8 cellular contexts compared by ENCODE assay signal in genomic region chr2:219178377-219179175, GRCh38. TPM values are rescaled to one million over a fixed set of nuclear protein-coding genes. Genes with fewer than 3 reads are reported as not detected.
DNase-seq lines count a peak whose midpoint lies in the region; ATAC-seq, FAIRE-seq and TF ChIP-seq lines count a peak whose summit lies in the region.

No MANE protein-coding gene starts in this region.

- H3K4me3 ChIP-seq in AG04449 (ENCODE audit: low read depth, low read length), result peak overlapping the region; percentile 84
- peak overlapping the region; percentile 73 for H3K4me3 ChIP-seq in SJSA1
- H3K4me3 ChIP-seq in K562, result peak overlapping the region; percentile 80
- H3K4me3 ChIP-seq in iPS-20b (ENCODE audit: low read length), result peak overlapping the region; percentile 73
- peak overlapping the region; percentile 84 to 98 (median 96) for H3K4me3 ChIP-seq in skeletal muscle tissue (ENCODE audit: low read length in 3 of 3)

- H3K4me1 ChIP-seq in SJSA1 (replicated peaks) (peaks cover 17% of the 10 kb centered on the region), K562 (replicated peaks in 1 of 2; ENCODE audit: control insufficient read depth in 2 of 2, insufficient read depth in 2 of 2, low read length in 2 of 2) (peaks cover 9 to 22% of the 10 kb centered on the region in 2 experiments; a peak in 4 of 5 replicates), iPS-20b (ENCODE audit: insufficient read depth, low read length) (peaks cover 7% of the 10 kb centered on the region; the same call in 1 of the 2 replicates), skeletal muscle tissue (ENCODE audit: control insufficient read depth in 3 of 3, insufficient read depth in 3 of 3, low read length in 3 of 3) (peaks cover 27 to 36% (median 28%) of the 10 kb centered on the region in 3 donors)

- peak; percentile 18 for ATAC-seq in GM18907 (IDR thresholded peaks at IDR 0.05; ENCODE audit: unreplicated experiment)
- peak; percentile 6 for ATAC-seq in HG03108 (IDR thresholded peaks at IDR 0.05; ENCODE audit: unreplicated experiment)
- ATAC-seq in K562, result peak; percentile 35

- TF ChIP-seq CTCF in AG04449 (IDR thresholded peaks at IDR 0.05; ENCODE audit: insufficient read depth, low read length, missing control alignments) (no peak), K562 (IDR thresholded peaks at IDR 0.05 in 2 of 3, conservative IDR thresholded peaks at IDR 0.05 in 1 of 3; ENCODE audit: insufficient read depth in 2 of 3, low read depth in 1 of 3, low read length in 3 of 3) (no peak)

- peak overlapping the region; percentile 71 to 91 for H3K9ac ChIP-seq in K562 (ENCODE audit: insufficient read depth in 1 of 2, low read depth in 2 of 2, low read length in 2 of 2)
- H3K9ac ChIP-seq in iPS-20b (ENCODE audit: low read depth, low read length), result peak overlapping the region; percentile 77; the same call in 1 of the 2 replicates
- peak overlapping the region; percentile 78 to 99 (median 79) for H3K9ac ChIP-seq in skeletal muscle tissue (ENCODE audit: low read depth in 1 of 3, low read length in 3 of 3)

- H3K9me1 ChIP-seq in K562 (ENCODE audit: control insufficient read depth, insufficient read depth, low read length), result no peaks in the 10 kb centered on the region

- peaks cover 42% of the 10 kb centered on the region for H3K79me2 ChIP-seq in K562 (ENCODE audit: control insufficient read depth, insufficient read depth, low read length)

- H3K4me2 ChIP-seq in K562 (ENCODE audit: insufficient read depth, low read length), result peak overlapping the region; percentile 100

- no peaks in the 10 kb centered on the region for H3K9me3 ChIP-seq in SJSA1 (replicated peaks)
- H3K9me3 ChIP-seq in K562 (replicated peaks; ENCODE audit: control insufficient read depth, insufficient read depth, low read depth, low read length), result no peaks in the 10 kb centered on the region
- no peaks in the 10 kb centered on the region for H3K9me3 ChIP-seq in iPS-20b (ENCODE audit: insufficient read depth, low read depth, low read length)
- H3K9me3 ChIP-seq in skeletal muscle tissue (ENCODE audit: control insufficient read depth in 3 of 3, low read length in 3 of 3), result no peaks in the 10 kb centered on the region

- H3K36me3 ChIP-seq in SJSA1 (peaks cover 63% of the 10 kb centered on the region), K562 (ENCODE audit: control insufficient read depth, insufficient read depth, low read length) (peaks cover 60% of the 10 kb centered on the region; the same call in 2 of the 3 replicates), iPS-20b (ENCODE audit: insufficient read depth, low read depth, low read length) (peaks cover 54% of the 10 kb centered on the region), skeletal muscle tissue (ENCODE audit: control insufficient read depth in 3 of 3, insufficient read depth in 3 of 3, low read length in 3 of 3) (peaks cover 55 to 62% (median 58%) of the 10 kb centered on the region in 3 donors)

- CTCF ChIA-PET in AG04449 (lab: Yijun Ruan, JAX) (interaction anchor here (1.0 to 5.8 kb wide), 4 partner anchors 11 to 121 kb away, joined by 3 to 37 read pairs (median 8); no protein-coding TSS in a partner anchor), K562 (lab: Yijun Ruan, JAX; ENCODE audit: low intra/inter-chr PET ratio) (interaction anchor here (0.8 kb wide), 1 partner anchor 33 kb away, joined by 4 read pairs; no protein-coding TSS in a partner anchor)

- POLR2A ChIA-PET in AG04449 (lab: Yijun Ruan, JAX), result no interaction called here
- POLR2A ChIA-PET in K562 (lab: Yijun Ruan, JAX), result no interaction called here

- WGBS in K562 (ENCODE audit: insufficient coverage, low coverage, missing lambda C conversion rate), result 1% methylated on average over 21 of the region's 45 CpGs

- intact Hi-C loops in K562 (cut with micrococcal nuclease), result no loop called here

- peak overlapping the region; percentile 32; the same call in 1 of the 2 replicates for H2AFZ ChIP-seq in K562 (ENCODE audit: low read depth, low read length)

- TF ChIP-seq POLR2A in K562 (conservative IDR thresholded peaks at IDR 0.05), result no peak

- no peak for TF ChIP-seq RAD21 in K562 (CRISPR knock-in tag; conservative IDR thresholded peaks at IDR 0.05 in 1 of 2, IDR thresholded peaks at IDR 0.05 in 1 of 2)

- no peak for TF ChIP-seq EP300 in K562 (IDR thresholded peaks at IDR 0.05; ENCODE audit: low read length)

- in situ Hi-C loops in K562 (cut with MboI), result no loop called here

- H3K27me3 ChIP-seq in SJSA1 (replicated peaks) (no peaks in the 10 kb centered on the region), K562 (ENCODE audit: control insufficient read depth in 2 of 2, insufficient read depth in 2 of 2, low read length in 2 of 2) (no peaks in the 10 kb centered on the region), iPS-20b (ENCODE audit: insufficient read depth, low read length) (no peaks in the 10 kb centered on the region), skeletal muscle tissue (ENCODE audit: control insufficient read depth in 3 of 3, insufficient read depth in 3 of 3, low read length in 3 of 3) (no peaks in the 10 kb centered on the region)

- BruUV-seq in K562 (replicated peaks; lab: Mats Ljungman, UMichigan), result no TSS peak

- H3K27ac ChIP-seq in SJSA1 (peak overlapping the region; percentile 87), K562 (ENCODE audit: extremely low read depth, low read depth, low read length) (peak overlapping the region; percentile 97; the same call in 2 of the 3 replicates), iPS-20b (ENCODE audit: low read length) (no peak overlapping the region), skeletal muscle tissue (ENCODE audit: low read depth, low read length) (peak overlapping the region; percentile 99)

- H4K20me1 ChIP-seq in K562 (replicated peaks; ENCODE audit: control insufficient read depth, insufficient read depth, low read length), result no peaks in the 10 kb centered on the region

- no peak for DNase-seq in AG04449 (ENCODE audit: low read depth, low spot score)
- peak; percentile 29 to 60 for DNase-seq in SJSA1 (ENCODE audit: low read depth in 1 of 2, low spot score in 2 of 2)
- DNase-seq in K562 (ENCODE audit: extremely low read depth in 1 of 4, low spot score in 3 of 4), result peak; percentile 58 to 66 (median 62)
- DNase-seq in NCI-H446 (lab: John Stamatoyannopoulos, UW), result no peak

- FAIRE-seq in K562 (lab: Jason Lieb, UNC), result no peak

RNA-seq across cellular contexts. Expression of gene RETREG2, which starts 0.5 kb away (rescaled TPM):
- total RNA-seq in SJSA1 (2014; rRNA removed; shearing (Covaris generic)), result 37.6 and 45.8 TPM in 2 replicates
- 69.1 and 138 TPM in 2 replicates for total RNA-seq in K562 (2011; cell fraction: chromatin; rRNA removed; ENCODE audit: low replicate concordance)
- total RNA-seq in K562 (2011; cell fraction: nucleolus; rRNA removed), result 103 and 107 TPM in 2 replicates
- 90.0 and 101 TPM in 2 replicates for total RNA-seq in K562 (2011; cell fraction: nucleoplasm; rRNA removed)
- total RNA-seq in K562 (2014; rRNA removed), result 19.2 and 19.9 TPM in 2 replicates
- 13.2 and 16.0 TPM in 2 replicates for total RNA-seq in K562 (2014; rRNA removed; fragmentation: Illumina TruSeq; extraction: Trizol)
- total RNA-seq in K562 (2015; rRNA removed; fragmentation: Illumina TruSeq; extraction: Trizol), result 18.5 and 19.2 TPM in 2 replicates
- 32.1 TPM in 2 replicates for total RNA-seq in K562 (2021)
- 40.1 and 40.6 TPM in 2 replicates for polyA plus RNA-seq in K562 (2011; rRNA removed)
- polyA plus RNA-seq in K562 (2011; cell fraction: cytosol; rRNA removed), result 39.4 and 45.9 TPM in 2 replicates
- 94.6 and 99.4 TPM in 2 replicates for polyA plus RNA-seq in K562 (2011; cell fraction: nucleus; rRNA removed)
- polyA plus RNA-seq in K562 (2012), result 23.0 and 32.5 TPM in 2 replicates
- polyA plus RNA-seq in K562 (2014; fragmentation: Illumina TruSeq; extraction: Trizol), result 20.5 and 22.1 TPM in 2 replicates
- polyA plus RNA-seq in K562 (2014; fragmentation: Nextera tagmentation; extraction: Ambion mirVana), result 10 to 100 TPM in 1 of 2 experiments, 1 to 10 TPM in 1; 4.9 to 22.6 TPM
- 18.7 and 19.2 TPM in 2 replicates for polyA plus RNA-seq in K562 (2014; rRNA removed)
- 35.8 and 54.1 TPM in 2 replicates for polyA minus RNA-seq in K562 (2011; rRNA and poly(A)+ RNA removed)
- 18.1 and 28.9 TPM in 2 replicates for polyA minus RNA-seq in K562 (2011; cell fraction: cytosol; rRNA and poly(A)+ RNA removed)
- polyA minus RNA-seq in K562 (2011; cell fraction: nucleus; rRNA and poly(A)+ RNA removed), result 38.9 and 61.0 TPM in 2 replicates
- 35.5 TPM for total RNA-seq in skeletal muscle tissue

RNA-seq across cellular contexts. Expression of gene CNPPD1, which starts 1.9 kb away (rescaled TPM):
- total RNA-seq in SJSA1 (2014; rRNA removed; shearing (Covaris generic)), result 26.1 and 33.8 TPM in 2 replicates
- total RNA-seq in K562 (2011; cell fraction: chromatin; rRNA removed; ENCODE audit: low replicate concordance), result 15.9 and 42.4 TPM in 2 replicates
- 40.1 and 42.0 TPM in 2 replicates for total RNA-seq in K562 (2011; cell fraction: nucleolus; rRNA removed)
- total RNA-seq in K562 (2011; cell fraction: nucleoplasm; rRNA removed), result 29.1 and 32.6 TPM in 2 replicates
- total RNA-seq in K562 (2014; rRNA removed) (30.5 and 32.2 TPM in 2 replicates), K562 (2014; rRNA removed; fragmentation: Illumina TruSeq; extraction: Trizol) (16.3 and 17.4 TPM in 2 replicates), K562 (2015; rRNA removed; fragmentation: Illumina TruSeq; extraction: Trizol) (22.3 and 23.3 TPM in 2 replicates), K562 (2021) (51.6 and 53.5 TPM in 2 replicates), skeletal muscle tissue (27.1 TPM)
- polyA plus RNA-seq in K562 (2011; rRNA removed) (27.0 and 33.6 TPM in 2 replicates), K562 (2014; fragmentation: Illumina TruSeq; extraction: Trizol) (30.4 and 38.0 TPM in 2 replicates), K562 (2014; fragmentation: Nextera tagmentation; extraction: Ambion mirVana) (10 to 100 TPM in 1 of 2 experiments, 1 to 10 TPM in 1; 9.9 to 21.9 TPM), K562 (2014; rRNA removed) (35.9 and 39.8 TPM in 2 replicates)
- 37.6 and 54.6 TPM in 2 replicates for polyA plus RNA-seq in K562 (2011; cell fraction: cytosol; rRNA removed)
- polyA plus RNA-seq in K562 (2011; cell fraction: nucleus; rRNA removed), result 53.3 and 68.5 TPM in 2 replicates
- polyA plus RNA-seq in K562 (2012), result 46.6 and 49.9 TPM in 2 replicates
- polyA minus RNA-seq in K562 (2011; rRNA and poly(A)+ RNA removed), result 13.7 and 15.0 TPM in 2 replicates
- polyA minus RNA-seq in K562 (2011; cell fraction: cytosol; rRNA and poly(A)+ RNA removed), result 10.4 and 13.8 TPM in 2 replicates
- polyA minus RNA-seq in K562 (2011; cell fraction: nucleus; rRNA and poly(A)+ RNA removed), result 7.1 and 9.6 TPM in 2 replicates

RNA-seq across cellular contexts. Expression of gene SLC23A3, which starts 8.7 kb away (rescaled TPM):
- 0.13 TPM in 1 of 2 replicates, not detected in the other for total RNA-seq in SJSA1 (2014; rRNA removed; shearing (Covaris generic))
- total RNA-seq in K562 (2011; cell fraction: chromatin; rRNA removed; ENCODE audit: low replicate concordance), result 2.7 and 4.7 TPM in 2 replicates
- total RNA-seq in K562 (2011; cell fraction: nucleolus; rRNA removed), result 2.0 and 3.6 TPM in 2 replicates
- 3.9 and 5.8 TPM in 2 replicates for total RNA-seq in K562 (2011; cell fraction: nucleoplasm; rRNA removed)
- total RNA-seq in K562 (2014; rRNA removed) (0.27 TPM in 1 of 2 replicates, not detected in the other), K562 (2014; rRNA removed; fragmentation: Illumina TruSeq; extraction: Trizol) (0.06 and 0.11 TPM in 2 replicates), K562 (2015; rRNA removed; fragmentation: Illumina TruSeq; extraction: Trizol) (0.19 and 0.22 TPM in 2 replicates), K562 (2021) (0.60 and 0.64 TPM in 2 replicates), skeletal muscle tissue (0.52 TPM)
- polyA plus RNA-seq in K562 (2011; rRNA removed) (0.25 and 0.65 TPM in 2 replicates), K562 (2014; fragmentation: Illumina TruSeq; extraction: Trizol) (0.14 and 0.16 TPM in 2 replicates), K562 (2014; fragmentation: Nextera tagmentation; extraction: Ambion mirVana) (under 1 TPM; 0.06 to 0.07 TPM), K562 (2014; rRNA removed) (0.07 TPM in 1 of 2 replicates, not detected in the other)
- 0.09 and 0.22 TPM in 2 replicates for polyA plus RNA-seq in K562 (2011; cell fraction: cytosol; rRNA removed)
- 2.5 and 3.6 TPM in 2 replicates for polyA plus RNA-seq in K562 (2011; cell fraction: nucleus; rRNA removed)
- polyA plus RNA-seq in K562 (2012), result 0.36 and 0.96 TPM in 2 replicates
- polyA minus RNA-seq in K562 (2011; rRNA and poly(A)+ RNA removed), result 0.21 and 0.33 TPM in 2 replicates
- not detected in 2 replicates for polyA minus RNA-seq in K562 (2011; cell fraction: cytosol; rRNA and poly(A)+ RNA removed)
- polyA minus RNA-seq in K562 (2011; cell fraction: nucleus; rRNA and poly(A)+ RNA removed), result 0.54 and 0.56 TPM in 2 replicates

RNA-seq across cellular contexts. Expression of gene NHEJ1, which starts 18.0 kb away (rescaled TPM):
- 13.0 and 15.4 TPM in 2 replicates for total RNA-seq in SJSA1 (2014; rRNA removed; shearing (Covaris generic))
- 14.9 and 15.2 TPM in 2 replicates for total RNA-seq in K562 (2011; cell fraction: chromatin; rRNA removed; ENCODE audit: low replicate concordance)
- 8.8 and 9.3 TPM in 2 replicates for total RNA-seq in K562 (2011; cell fraction: nucleolus; rRNA removed)
- 14.0 and 18.3 TPM in 2 replicates for total RNA-seq in K562 (2011; cell fraction: nucleoplasm; rRNA removed)
- total RNA-seq in K562 (2014; rRNA removed), result 9.0 and 13.8 TPM in 2 replicates
- 13.6 and 13.9 TPM in 2 replicates for total RNA-seq in K562 (2014; rRNA removed; fragmentation: Illumina TruSeq; extraction: Trizol)
- total RNA-seq in K562 (2015; rRNA removed; fragmentation: Illumina TruSeq; extraction: Trizol), result 10.6 and 10.7 TPM in 2 replicates
- total RNA-seq in K562 (2021), result 9.7 and 12.2 TPM in 2 replicates
- 18.9 and 19.8 TPM in 2 replicates for polyA plus RNA-seq in K562 (2011; rRNA removed)
- 16.7 and 18.2 TPM in 2 replicates for polyA plus RNA-seq in K562 (2011; cell fraction: cytosol; rRNA removed)
- 6.4 and 6.7 TPM in 2 replicates for polyA plus RNA-seq in K562 (2011; cell fraction: nucleus; rRNA removed)
- polyA plus RNA-seq in K562 (2012), result 10.7 and 11.7 TPM in 2 replicates
- 15.6 and 15.8 TPM in 2 replicates for polyA plus RNA-seq in K562 (2014; fragmentation: Illumina TruSeq; extraction: Trizol)
- polyA plus RNA-seq in K562 (2014; fragmentation: Nextera tagmentation; extraction: Ambion mirVana), result 10 to 100 TPM; 16.5 to 23.7 TPM
- 9.3 and 11.6 TPM in 2 replicates for polyA plus RNA-seq in K562 (2014; rRNA removed)
- 26.7 and 35.3 TPM in 2 replicates for polyA minus RNA-seq in K562 (2011; rRNA and poly(A)+ RNA removed)
- 11.5 and 18.6 TPM in 2 replicates for polyA minus RNA-seq in K562 (2011; cell fraction: cytosol; rRNA and poly(A)+ RNA removed)
- 6.9 and 10.7 TPM in 2 replicates for polyA minus RNA-seq in K562 (2011; cell fraction: nucleus; rRNA and poly(A)+ RNA removed)
- 15.1 TPM for total RNA-seq in skeletal muscle tissue

RNA-seq across cellular contexts. Expression of gene ZFAND2B, which starts 28.0 kb away (rescaled TPM):
- 42.7 and 50.1 TPM in 2 replicates for total RNA-seq in SJSA1 (2014; rRNA removed; shearing (Covaris generic))
- 42.0 and 82.9 TPM in 2 replicates for total RNA-seq in K562 (2011; cell fraction: chromatin; rRNA removed; ENCODE audit: low replicate concordance)
- 50.0 and 55.0 TPM in 2 replicates for total RNA-seq in K562 (2011; cell fraction: nucleolus; rRNA removed)
- total RNA-seq in K562 (2011; cell fraction: nucleoplasm; rRNA removed), result 42.8 and 47.7 TPM in 2 replicates
- total RNA-seq in K562 (2014; rRNA removed) (29.8 and 37.3 TPM in 2 replicates), K562 (2014; rRNA removed; fragmentation: Illumina TruSeq; extraction: Trizol) (10.1 and 16.5 TPM in 2 replicates), K562 (2015; rRNA removed; fragmentation: Illumina TruSeq; extraction: Trizol) (21.6 and 22.7 TPM in 2 replicates), K562 (2021) (28.2 and 31.4 TPM in 2 replicates), skeletal muscle tissue (11.5 TPM)
- polyA plus RNA-seq in K562 (2011; rRNA removed) (26.1 and 30.9 TPM in 2 replicates), K562 (2014; fragmentation: Illumina TruSeq; extraction: Trizol) (28.9 and 33.0 TPM in 2 replicates), K562 (2014; fragmentation: Nextera tagmentation; extraction: Ambion mirVana) (10 to 100 TPM in 1 of 2 experiments, 1 to 10 TPM in 1; 9.9 to 14.6 TPM), K562 (2014; rRNA removed) (26.0 and 33.3 TPM in 2 replicates)
- polyA plus RNA-seq in K562 (2011; cell fraction: cytosol; rRNA removed), result 39.1 and 58.4 TPM in 2 replicates
- 115 and 124 TPM in 2 replicates for polyA plus RNA-seq in K562 (2011; cell fraction: nucleus; rRNA removed)
- 24.2 and 33.2 TPM in 2 replicates for polyA plus RNA-seq in K562 (2012)
- polyA minus RNA-seq in K562 (2011; rRNA and poly(A)+ RNA removed), result 17.4 and 22.6 TPM in 2 replicates
- polyA minus RNA-seq in K562 (2011; cell fraction: cytosol; rRNA and poly(A)+ RNA removed), result 9.4 and 20.1 TPM in 2 replicates
- 21.3 and 28.5 TPM in 2 replicates for polyA minus RNA-seq in K562 (2011; cell fraction: nucleus; rRNA and poly(A)+ RNA removed)

Comparison
In these comparisons a context has a peak if more than half of its experiments do, and no peak if none do; other contexts are left out.
1. DNase-seq: peak in SJSA1 (2 of 2) and K562 (4 of 4); none in AG04449 (single experiment) and NCI-H446 (0 of 2).
2. Peak in every context shown above with its lines, with median percentiles within 50 percentile points of each other: H3K4me3 ChIP-seq, ATAC-seq and H3K9ac ChIP-seq.